7 cellular contexts compared by ENCODE assay signal in genomic region chr5:54610197-54610898, GRCh38.
DNase-seq lines count a peak whose midpoint lies in the region; ATAC-seq and TF ChIP-seq lines count a peak whose summit lies in the region.

No MANE protein-coding gene starts in this region.

- H3K27me3 ChIP-seq in HL-60 (ENCODE audit: insufficient read depth, poor library complexity, severe bottlenecking), result no peaks in the 10 kb centered on the region

- no peaks in the 10 kb centered on the region for H3K27me3 Mint-ChIP-seq in activated naive CD8-positive, alpha-beta T cell treated with anti-CD3 and anti-CD28 coated beads, Interleukin-2, amount 10 ng/mL, durations not matched to agents 7 days and 5 days
- H3K27me3 Mint-ChIP-seq in glutamatergic neuron (ENCODE audit: unreplicated experiment) (peaks cover 2% of the 10 kb centered on the region), progenitor cell of endocrine pancreas (no peaks in the 10 kb centered on the region)

- H3K4me1 Mint-ChIP-seq in activated naive CD8-positive, alpha-beta T cell treated with anti-CD3 and anti-CD28 coated beads, Interleukin-2, amount 10 ng/mL, durations not matched to agents 7 days and 5 days, result peaks cover 19% of the 10 kb centered on the region
- no peaks in the 10 kb centered on the region for H3K4me1 Mint-ChIP-seq in glutamatergic neuron (ENCODE audit: low read depth, unreplicated experiment)
- peaks cover 1% of the 10 kb centered on the region for H3K4me1 Mint-ChIP-seq in progenitor cell of endocrine pancreas (ENCODE audit: low read depth)

- peaks cover 10% of the 10 kb centered on the region for H3K9me3 Mint-ChIP-seq in activated naive CD8-positive, alpha-beta T cell treated with anti-CD3 and anti-CD28 coated beads, Interleukin-2, amount 10 ng/mL, durations not matched to agents 7 days and 5 days
- H3K9me3 Mint-ChIP-seq in glutamatergic neuron (ENCODE audit: unreplicated experiment) (no peaks in the 10 kb centered on the region), progenitor cell of endocrine pancreas (ENCODE audit: low read depth) (peaks cover 5% of the 10 kb centered on the region)

- ATAC-seq in GM18505 (IDR thresholded peaks at IDR 0.05; ENCODE audit: unreplicated experiment) (peak; percentile 98), GM21447 (IDR thresholded peaks at IDR 0.05; ENCODE audit: unreplicated experiment) (peak; percentile 96)
- ATAC-seq in activated naive CD8-positive, alpha-beta T cell treated with anti-CD3 and anti-CD28 coated beads, Interleukin-2, amount 10 ng/mL, durations not matched to agents 7 days and 5 days (ENCODE audit: low read depth), result peak; percentile 94

- no peak for TF ChIP-seq CTCF in HL-60 (IDR thresholded peaks at IDR 0.05; ENCODE audit: insufficient read depth, low read length)
- no peak for TF ChIP-seq CTCF in glutamatergic neuron (IDR thresholded peaks at IDR 0.05; ENCODE audit: partially characterized antibody, unreplicated experiment)
- no peak for TF ChIP-seq CTCF in progenitor cell of endocrine pancreas (IDR thresholded peaks at IDR 0.05; ENCODE audit: unreplicated experiment)

- DNase-seq in HL-60 (ENCODE audit: low read depth in 1 of 2, low spot score in 1 of 2) (peak in 1 of 2 experiments; percentile 66), glutamatergic neuron (no peak), COR-L47 (lab: John Stamatoyannopoulos, UW) (no peak), progenitor cell of endocrine pancreas (ENCODE audit: low spot score, unreplicated experiment) (no peak)
- peak; percentile 40 for DNase-seq in activated naive CD8-positive, alpha-beta T cell treated with anti-CD3 and anti-CD28 coated beads, Interleukin-2, amount 10 ng/mL, durations not matched to agents 7 days and 5 days

- POLR2A ChIA-PET in activated naive CD8-positive, alpha-beta T cell treated with anti-CD3 and anti-CD28 coated beads, Interleukin-2, amount 10 ng/mL, durations not matched to agents 7 days and 5 days (lab: Charles Lee), result interaction anchor here (0.9 to 1.5 kb wide), 6 partner anchors 34 to 524 kb away, joined by 3 to 18 read pairs (median 6); partner anchors contain the start of gene SNX18

- peak overlapping the region; percentile 57 for H3K4me3 Mint-ChIP-seq in activated naive CD8-positive, alpha-beta T cell treated with anti-CD3 and anti-CD28 coated beads, Interleukin-2, amount 10 ng/mL, durations not matched to agents 7 days and 5 days
- H3K4me3 Mint-ChIP-seq in glutamatergic neuron (ENCODE audit: unreplicated experiment), result no peak overlapping the region
- H3K4me3 Mint-ChIP-seq in progenitor cell of endocrine pancreas (ENCODE audit: low read depth), result no peak overlapping the region

- H3K4me3 ChIP-seq in HL-60 (replicated peaks; ENCODE audit: insufficient read depth, low read length), result no peak overlapping the region

- peak overlapping the region; percentile 14; the same call in 1 of the 2 replicates for H3K27ac ChIP-seq in HL-60 (replicated peaks)

- H3K36me3 Mint-ChIP-seq in activated naive CD8-positive, alpha-beta T cell treated with anti-CD3 and anti-CD28 coated beads, Interleukin-2, amount 10 ng/mL, durations not matched to agents 7 days and 5 days, result peaks cover 7% of the 10 kb centered on the region
- peaks cover 8% of the 10 kb centered on the region for H3K36me3 Mint-ChIP-seq in glutamatergic neuron (ENCODE audit: unreplicated experiment)
- H3K36me3 Mint-ChIP-seq in progenitor cell of endocrine pancreas (ENCODE audit: insufficient read depth), result no peaks in the 10 kb centered on the region

- H3K27ac Mint-ChIP-seq in activated naive CD8-positive, alpha-beta T cell treated with anti-CD3 and anti-CD28 coated beads, Interleukin-2, amount 10 ng/mL, durations not matched to agents 7 days and 5 days, result peak overlapping the region; percentile 83
- H3K27ac Mint-ChIP-seq in glutamatergic neuron (ENCODE audit: unreplicated experiment) (no peak overlapping the region), progenitor cell of endocrine pancreas (no peak overlapping the region)

- TF ChIP-seq POLR2A in GM18505 (IDR thresholded peaks at IDR 0.05; ENCODE audit: borderline replicate concordance, extremely low read depth, insufficient read depth, insufficient read length), result no peak
